ENCODE assay signal across 1 cellular context in the genomic region with DNA sequence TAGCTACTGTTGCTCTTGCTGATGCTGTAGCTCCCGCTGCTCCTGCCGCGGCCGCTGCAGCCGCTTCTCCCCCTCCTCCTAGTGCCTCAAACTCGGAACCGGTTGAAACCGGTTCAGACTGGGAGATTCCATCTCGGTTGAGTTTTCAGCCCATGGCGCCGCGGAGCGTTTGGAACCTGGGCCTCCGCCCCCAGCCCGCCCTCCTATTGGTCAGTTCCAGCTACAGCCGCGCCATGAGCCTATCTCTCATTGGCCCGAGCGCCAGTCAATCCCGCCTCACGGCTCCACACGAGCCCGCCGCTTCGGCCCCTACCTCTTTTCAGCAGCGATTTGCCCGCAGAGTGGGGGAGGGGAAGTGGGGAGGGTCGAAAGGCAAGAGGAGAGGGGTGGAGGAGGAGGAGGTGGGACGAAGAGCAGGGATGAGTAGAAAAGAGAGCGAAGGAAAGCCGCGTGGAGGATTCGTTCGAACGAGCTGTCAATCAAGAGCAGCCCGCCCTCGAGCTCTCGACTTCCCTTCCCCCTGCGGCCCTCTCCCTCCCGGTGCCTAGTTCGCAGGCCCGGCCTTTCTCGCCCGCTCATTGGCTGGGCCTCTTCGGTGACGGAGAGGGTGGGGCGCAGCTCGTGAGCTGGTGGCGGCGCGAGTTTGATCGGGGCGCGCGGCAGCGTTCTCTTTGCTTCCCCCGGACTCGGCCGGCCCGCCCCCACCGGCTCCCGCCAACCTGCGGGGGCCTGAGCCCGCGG.
TF ChIP-seq lines count a peak whose summit lies in the region.

A gene with protein sequence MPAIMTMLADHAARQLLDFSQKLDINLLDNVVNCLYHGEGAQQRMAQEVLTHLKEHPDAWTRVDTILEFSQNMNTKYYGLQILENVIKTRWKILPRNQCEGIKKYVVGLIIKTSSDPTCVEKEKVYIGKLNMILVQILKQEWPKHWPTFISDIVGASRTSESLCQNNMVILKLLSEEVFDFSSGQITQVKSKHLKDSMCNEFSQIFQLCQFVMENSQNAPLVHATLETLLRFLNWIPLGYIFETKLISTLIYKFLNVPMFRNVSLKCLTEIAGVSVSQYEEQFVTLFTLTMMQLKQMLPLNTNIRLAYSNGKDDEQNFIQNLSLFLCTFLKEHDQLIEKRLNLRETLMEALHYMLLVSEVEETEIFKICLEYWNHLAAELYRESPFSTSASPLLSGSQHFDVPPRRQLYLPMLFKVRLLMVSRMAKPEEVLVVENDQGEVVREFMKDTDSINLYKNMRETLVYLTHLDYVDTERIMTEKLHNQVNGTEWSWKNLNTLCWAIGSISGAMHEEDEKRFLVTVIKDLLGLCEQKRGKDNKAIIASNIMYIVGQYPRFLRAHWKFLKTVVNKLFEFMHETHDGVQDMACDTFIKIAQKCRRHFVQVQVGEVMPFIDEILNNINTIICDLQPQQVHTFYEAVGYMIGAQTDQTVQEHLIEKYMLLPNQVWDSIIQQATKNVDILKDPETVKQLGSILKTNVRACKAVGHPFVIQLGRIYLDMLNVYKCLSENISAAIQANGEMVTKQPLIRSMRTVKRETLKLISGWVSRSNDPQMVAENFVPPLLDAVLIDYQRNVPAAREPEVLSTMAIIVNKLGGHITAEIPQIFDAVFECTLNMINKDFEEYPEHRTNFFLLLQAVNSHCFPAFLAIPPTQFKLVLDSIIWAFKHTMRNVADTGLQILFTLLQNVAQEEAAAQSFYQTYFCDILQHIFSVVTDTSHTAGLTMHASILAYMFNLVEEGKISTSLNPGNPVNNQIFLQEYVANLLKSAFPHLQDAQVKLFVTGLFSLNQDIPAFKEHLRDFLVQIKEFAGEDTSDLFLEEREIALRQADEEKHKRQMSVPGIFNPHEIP (N-terminal part only) (minus strand): TSS at position 178 of the 741 bp plus-strand sequence. CDS start 4,459 bp downstream, outside the sequence.

TF ChIP-seq in K562, 482 proteins besides CTCF, POLR2A, EP300 and RAD21 (continued from another document and continues in another):
- TF ChIP-seq, protein P1, sequence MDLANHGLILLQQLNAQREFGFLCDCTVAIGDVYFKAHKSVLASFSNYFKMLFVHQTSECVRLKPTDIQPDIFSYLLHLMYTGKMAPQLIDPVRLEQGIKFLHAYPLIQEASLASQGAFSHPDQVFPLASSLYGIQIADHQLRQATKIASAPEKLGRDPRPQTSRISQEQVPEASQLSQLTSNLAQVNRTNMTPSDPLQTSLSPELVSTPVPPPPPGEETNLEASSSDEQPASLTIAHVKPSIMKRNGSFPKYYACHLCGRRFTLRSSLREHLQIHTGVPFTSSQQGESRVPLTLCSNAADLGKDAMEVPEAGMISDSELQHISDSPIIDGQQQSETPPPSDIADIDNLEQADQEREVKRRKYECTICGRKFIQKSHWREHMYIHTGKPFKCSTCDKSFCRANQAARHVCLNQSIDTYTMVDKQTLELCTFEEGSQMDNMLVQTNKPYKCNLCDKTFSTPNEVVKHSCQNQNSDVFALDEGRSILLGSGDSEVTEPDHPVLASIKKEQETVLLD (IDR thresholded peaks at IDR 0.05): no peak; the same call in 1 of the 2 replicates
- TF ChIP-seq NFATC3 (IDR thresholded peaks at IDR 0.05): no peak
- no peak for TF ChIP-seq TRIM28 (IDR thresholded peaks at IDR 0.05)
- TF ChIP-seq, protein P2, sequence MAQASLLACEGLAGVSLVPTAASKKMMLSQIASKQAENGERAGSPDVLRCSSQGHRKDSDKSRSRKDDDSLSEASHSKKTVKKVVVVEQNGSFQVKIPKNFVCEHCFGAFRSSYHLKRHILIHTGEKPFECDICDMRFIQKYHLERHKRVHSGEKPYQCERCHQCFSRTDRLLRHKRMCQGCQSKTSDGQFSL (CRISPR knock-in tag; IDR thresholded peaks at IDR 0.05): no peak; the same call in 1 of the 2 replicates
- TF ChIP-seq, protein P2 (tag; IDR thresholded peaks at IDR 0.05): peak in 1 of 2 experiments; percentile 15; a peak in 1 of 4 replicates
- TF ChIP-seq POLR2H (tag; IDR thresholded peaks at IDR 0.05; ENCODE audit: low read depth): peak; percentile 72
- no peak for TF ChIP-seq CBFA2T3 (IDR thresholded peaks at IDR 0.05)
- TF ChIP-seq CBFB (CRISPR knock-in tag; IDR thresholded peaks at IDR 0.05): no peak
- TF ChIP-seq ZNF197 (CRISPR knock-in tag; IDR thresholded peaks at IDR 0.05; ENCODE audit: low read depth): no peak
- TF ChIP-seq, protein P3, sequence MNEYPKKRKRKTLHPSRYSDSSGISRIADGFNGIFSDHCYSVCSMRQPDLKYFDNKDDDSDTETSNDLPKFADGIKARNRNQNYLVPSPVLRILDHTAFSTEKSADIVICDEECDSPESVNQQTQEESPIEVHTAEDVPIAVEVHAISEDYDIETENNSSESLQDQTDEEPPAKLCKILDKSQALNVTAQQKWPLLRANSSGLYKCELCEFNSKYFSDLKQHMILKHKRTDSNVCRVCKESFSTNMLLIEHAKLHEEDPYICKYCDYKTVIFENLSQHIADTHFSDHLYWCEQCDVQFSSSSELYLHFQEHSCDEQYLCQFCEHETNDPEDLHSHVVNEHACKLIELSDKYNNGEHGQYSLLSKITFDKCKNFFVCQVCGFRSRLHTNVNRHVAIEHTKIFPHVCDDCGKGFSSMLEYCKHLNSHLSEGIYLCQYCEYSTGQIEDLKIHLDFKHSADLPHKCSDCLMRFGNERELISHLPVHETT (CRISPR knock-in tag; conservative IDR thresholded peaks at IDR 0.05 in 1 of 2, IDR thresholded peaks at IDR 0.05 in 1 of 2): peak in 1 of 2 experiments; percentile 84; a peak in 1 of 4 replicates
- no peak for TF ChIP-seq MAFK (IDR thresholded peaks at IDR 0.05; ENCODE audit: low read length)
- TF ChIP-seq, protein P4, sequence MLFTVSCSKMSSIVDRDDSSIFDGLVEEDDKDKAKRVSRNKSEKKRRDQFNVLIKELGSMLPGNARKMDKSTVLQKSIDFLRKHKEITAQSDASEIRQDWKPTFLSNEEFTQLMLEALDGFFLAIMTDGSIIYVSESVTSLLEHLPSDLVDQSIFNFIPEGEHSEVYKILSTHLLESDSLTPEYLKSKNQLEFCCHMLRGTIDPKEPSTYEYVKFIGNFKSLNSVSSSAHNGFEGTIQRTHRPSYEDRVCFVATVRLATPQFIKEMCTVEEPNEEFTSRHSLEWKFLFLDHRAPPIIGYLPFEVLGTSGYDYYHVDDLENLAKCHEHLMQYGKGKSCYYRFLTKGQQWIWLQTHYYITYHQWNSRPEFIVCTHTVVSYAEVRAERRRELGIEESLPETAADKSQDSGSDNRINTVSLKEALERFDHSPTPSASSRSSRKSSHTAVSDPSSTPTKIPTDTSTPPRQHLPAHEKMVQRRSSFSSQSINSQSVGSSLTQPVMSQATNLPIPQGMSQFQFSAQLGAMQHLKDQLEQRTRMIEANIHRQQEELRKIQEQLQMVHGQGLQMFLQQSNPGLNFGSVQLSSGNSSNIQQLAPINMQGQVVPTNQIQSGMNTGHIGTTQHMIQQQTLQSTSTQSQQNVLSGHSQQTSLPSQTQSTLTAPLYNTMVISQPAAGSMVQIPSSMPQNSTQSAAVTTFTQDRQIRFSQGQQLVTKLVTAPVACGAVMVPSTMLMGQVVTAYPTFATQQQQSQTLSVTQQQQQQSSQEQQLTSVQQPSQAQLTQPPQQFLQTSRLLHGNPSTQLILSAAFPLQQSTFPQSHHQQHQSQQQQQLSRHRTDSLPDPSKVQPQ (CRISPR knock-in tag; IDR thresholded peaks at IDR 0.05; ENCODE audit: borderline replicate concordance): no peak
- TF ChIP-seq, protein P5, sequence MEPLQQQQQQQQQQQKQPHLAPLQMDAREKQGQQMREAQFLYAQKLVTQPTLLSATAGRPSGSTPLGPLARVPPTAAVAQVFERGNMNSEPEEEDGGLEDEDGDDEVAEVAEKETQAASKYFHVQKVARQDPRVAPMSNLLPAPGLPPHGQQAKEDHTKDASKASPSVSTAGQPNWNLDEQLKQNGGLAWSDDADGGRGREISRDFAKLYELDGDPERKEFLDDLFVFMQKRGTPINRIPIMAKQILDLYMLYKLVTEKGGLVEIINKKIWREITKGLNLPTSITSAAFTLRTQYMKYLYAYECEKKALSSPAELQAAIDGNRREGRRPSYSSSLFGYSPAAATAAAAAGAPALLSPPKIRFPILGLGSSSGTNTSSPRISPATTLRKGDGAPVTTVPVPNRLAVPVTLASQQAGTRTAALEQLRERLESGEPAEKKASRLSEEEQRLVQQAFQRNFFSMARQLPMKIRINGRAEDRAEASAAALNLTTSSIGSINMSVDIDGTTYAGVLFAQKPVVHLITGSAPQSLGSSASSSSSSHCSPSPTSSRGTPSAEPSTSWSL (CRISPR knock-in tag; IDR thresholded peaks at IDR 0.05; ENCODE audit: borderline replicate concordance): no peak
- TF ChIP-seq, protein P6, sequence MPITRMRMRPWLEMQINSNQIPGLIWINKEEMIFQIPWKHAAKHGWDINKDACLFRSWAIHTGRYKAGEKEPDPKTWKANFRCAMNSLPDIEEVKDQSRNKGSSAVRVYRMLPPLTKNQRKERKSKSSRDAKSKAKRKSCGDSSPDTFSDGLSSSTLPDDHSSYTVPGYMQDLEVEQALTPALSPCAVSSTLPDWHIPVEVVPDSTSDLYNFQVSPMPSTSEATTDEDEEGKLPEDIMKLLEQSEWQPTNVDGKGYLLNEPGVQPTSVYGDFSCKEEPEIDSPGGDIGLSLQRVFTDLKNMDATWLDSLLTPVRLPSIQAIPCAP (CRISPR knock-in tag; IDR thresholded peaks at IDR 0.05; ENCODE audit: borderline replicate concordance): no peak
- no peak for TF ChIP-seq FOXA1 (IDR thresholded peaks at IDR 0.05; ENCODE audit: borderline replicate concordance)
- TF ChIP-seq, protein P7, sequence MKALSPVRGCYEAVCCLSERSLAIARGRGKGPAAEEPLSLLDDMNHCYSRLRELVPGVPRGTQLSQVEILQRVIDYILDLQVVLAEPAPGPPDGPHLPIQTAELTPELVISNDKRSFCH (CRISPR knock-in tag; IDR thresholded peaks at IDR 0.05): no peak
- TF ChIP-seq, protein P7 (tag; IDR thresholded peaks at IDR 0.05): no peak
- no peak for TF ChIP-seq ZBTB1 (CRISPR knock-in tag; IDR thresholded peaks at IDR 0.05; ENCODE audit: borderline replicate concordance, low read depth)
- TF ChIP-seq, protein P8, sequence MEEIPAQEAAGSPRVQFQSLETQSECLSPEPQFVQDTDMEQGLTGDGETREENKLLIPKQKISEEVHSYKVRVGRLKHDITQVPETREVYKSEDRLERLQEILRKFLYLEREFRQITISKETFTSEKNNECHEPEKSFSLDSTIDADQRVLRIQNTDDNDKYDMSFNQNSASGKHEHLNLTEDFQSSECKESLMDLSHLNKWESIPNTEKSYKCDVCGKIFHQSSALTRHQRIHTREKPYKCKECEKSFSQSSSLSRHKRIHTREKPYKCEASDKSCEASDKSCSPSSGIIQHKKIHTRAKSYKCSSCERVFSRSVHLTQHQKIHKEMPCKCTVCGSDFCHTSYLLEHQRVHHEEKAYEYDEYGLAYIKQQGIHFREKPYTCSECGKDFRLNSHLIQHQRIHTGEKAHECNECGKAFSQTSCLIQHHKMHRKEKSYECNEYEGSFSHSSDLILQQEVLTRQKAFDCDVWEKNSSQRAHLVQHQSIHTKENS (CRISPR knock-in tag; IDR thresholded peaks at IDR 0.05): no peak
- TF ChIP-seq SIN3A (IDR thresholded peaks at IDR 0.05; ENCODE audit: borderline replicate concordance in 2 of 2, control insufficient read depth in 1 of 2, low read depth in 2 of 2, low read length in 2 of 2): peak in 1 of 2 experiments; percentile 70; a peak in 1 of 4 replicates
- peak; percentile 73 for TF ChIP-seq MYC (IDR thresholded peaks at IDR 0.05; ENCODE audit: low read depth, low read length)
- TF ChIP-seq MYC (CRISPR knock-in tag; IDR thresholded peaks at IDR 0.05; ENCODE audit: borderline replicate concordance, low read depth): no peak
- TF ChIP-seq NFYB (IDR thresholded peaks at IDR 0.05; ENCODE audit: extremely low read depth, insufficient read length): peak; percentile 62
- 0 out of 2 replicates have a peak, but pooled peaks have one; percentile 6 for TF ChIP-seq MTA2 (IDR thresholded peaks at IDR 0.05; ENCODE audit: low read depth)
- TF ChIP-seq FOXK2 (conservative IDR thresholded peaks at IDR 0.05 in 1 of 2, IDR thresholded peaks at IDR 0.05 in 1 of 2; ENCODE audit: low read depth in 2 of 2): no peak; a peak in 1 of 4 replicates
- TF ChIP-seq SNRNP70 (optimal IDR thresholded peaks at IDR 0.05; ENCODE audit: low read depth, low read length): no peak
- TF ChIP-seq GABPA (tag; conservative IDR thresholded peaks at IDR 0.05; ENCODE audit: low read depth): peak; percentile 82
- TF ChIP-seq SREBF2 (CRISPR knock-in tag; IDR thresholded peaks at IDR 0.05): no peak
- peak; percentile 82 for TF ChIP-seq SUPT5H (IDR thresholded peaks at IDR 0.05)
- TF ChIP-seq, protein P9, sequence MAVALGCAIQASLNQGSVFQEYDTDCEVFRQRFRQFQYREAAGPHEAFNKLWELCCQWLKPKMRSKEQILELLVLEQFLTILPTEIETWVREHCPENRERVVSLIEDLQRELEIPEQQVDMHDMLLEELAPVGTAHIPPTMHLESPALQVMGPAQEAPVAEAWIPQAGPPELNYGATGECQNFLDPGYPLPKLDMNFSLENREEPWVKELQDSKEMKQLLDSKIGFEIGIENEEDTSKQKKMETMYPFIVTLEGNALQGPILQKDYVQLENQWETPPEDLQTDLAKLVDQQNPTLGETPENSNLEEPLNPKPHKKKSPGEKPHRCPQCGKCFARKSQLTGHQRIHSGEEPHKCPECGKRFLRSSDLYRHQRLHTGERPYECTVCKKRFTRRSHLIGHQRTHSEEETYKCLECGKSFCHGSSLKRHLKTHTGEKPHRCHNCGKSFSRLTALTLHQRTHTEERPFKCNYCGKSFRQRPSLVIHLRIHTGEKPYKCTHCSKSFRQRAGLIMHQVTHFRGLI (CRISPR knock-in tag; IDR thresholded peaks at IDR 0.05): no peak
- no peak for TF ChIP-seq ZC3H11A (IDR thresholded peaks at IDR 0.05; ENCODE audit: low read depth, low read length)
- no peak for TF ChIP-seq ZNF274 (IDR thresholded peaks at IDR 0.05; ENCODE audit: borderline replicate concordance, low read depth, low read length)
- peak; percentile 44 for TF ChIP-seq KAT2B (IDR thresholded peaks at IDR 0.05; ENCODE audit: low read depth, low read length)
- TF ChIP-seq KDM2B (CRISPR knock-in tag; IDR thresholded peaks at IDR 0.05): no peak
- peak; percentile 87 for TF ChIP-seq POLR2AphosphoS5 (IDR thresholded peaks at IDR 0.05; ENCODE audit: control insufficient read depth, insufficient read depth, low read depth, low read length)
- TF ChIP-seq, protein P10, sequence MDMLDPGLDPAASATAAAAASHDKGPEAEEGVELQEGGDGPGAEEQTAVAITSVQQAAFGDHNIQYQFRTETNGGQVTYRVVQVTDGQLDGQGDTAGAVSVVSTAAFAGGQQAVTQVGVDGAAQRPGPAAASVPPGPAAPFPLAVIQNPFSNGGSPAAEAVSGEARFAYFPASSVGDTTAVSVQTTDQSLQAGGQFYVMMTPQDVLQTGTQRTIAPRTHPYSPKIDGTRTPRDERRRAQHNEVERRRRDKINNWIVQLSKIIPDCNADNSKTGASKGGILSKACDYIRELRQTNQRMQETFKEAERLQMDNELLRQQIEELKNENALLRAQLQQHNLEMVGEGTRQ (CRISPR knock-in tag; IDR thresholded peaks at IDR 0.05): no peak
- TF ChIP-seq, protein P11, sequence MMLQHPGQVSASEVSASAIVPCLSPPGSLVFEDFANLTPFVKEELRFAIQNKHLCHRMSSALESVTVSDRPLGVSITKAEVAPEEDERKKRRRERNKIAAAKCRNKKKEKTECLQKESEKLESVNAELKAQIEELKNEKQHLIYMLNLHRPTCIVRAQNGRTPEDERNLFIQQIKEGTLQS (IDR thresholded peaks at IDR 0.05): no peak; the same call in 1 of the 2 replicates
- TF ChIP-seq, protein P11 (CRISPR knock-in tag; conservative IDR thresholded peaks at IDR 0.05): no peak
